2 cellular contexts compared by ENCODE assay signal in the genomic region with DNA sequence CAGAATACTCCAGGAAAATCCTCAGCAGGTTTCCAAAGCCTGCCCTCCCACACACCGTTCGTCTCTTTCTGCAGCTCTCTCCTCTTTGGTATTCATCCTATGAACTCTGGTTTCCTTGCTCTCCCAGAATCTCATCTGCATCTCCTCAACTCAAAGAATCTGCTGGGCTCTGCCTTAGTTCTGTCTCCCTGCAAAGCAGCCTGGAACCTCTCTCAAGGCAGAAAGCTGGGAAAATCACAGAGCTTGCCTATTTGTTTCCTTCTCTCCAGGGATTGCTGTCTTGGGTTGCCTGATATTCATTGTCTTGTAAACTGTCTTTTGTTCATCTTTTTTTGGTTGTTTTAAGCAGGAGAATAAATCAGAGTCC.
TF ChIP-seq lines count a peak whose summit lies in the region.

No MANE protein-coding gene starts in this region.

TF ChIP-seq in SK-N-SH, 30 proteins besides CTCF, POLR2A, EP300 and RAD21:
- TF ChIP-seq FOXM1 (IDR thresholded peaks at IDR 0.05; ENCODE audit: low read depth) (no peak), FOXJ3 (CRISPR knock-in tag; IDR thresholded peaks at IDR 0.05) (no peak), ZBTB33 (IDR thresholded peaks at IDR 0.05; ENCODE audit: borderline replicate concordance, low read depth) (no peak), MEF2A (IDR thresholded peaks at IDR 0.05; ENCODE audit: borderline replicate concordance, low read depth) (no peak), CHD2 (IDR thresholded peaks at IDR 0.05; ENCODE audit: low read length, partially characterized antibody) (no peak), NFIC (IDR thresholded peaks at IDR 0.05; ENCODE audit: borderline replicate concordance) (no peak), TEAD4 (IDR thresholded peaks at IDR 0.05; ENCODE audit: borderline replicate concordance, insufficient read depth) (no peak), YY1 (IDR thresholded peaks at IDR 0.05; ENCODE audit: low read depth) (no peak), TCF12 (IDR thresholded peaks at IDR 0.05) (no peak), JUND (IDR thresholded peaks at IDR 0.05) (no peak), GABPA (IDR thresholded peaks at IDR 0.05; ENCODE audit: low read depth) (no peak), GATA2 (CRISPR knock-in tag; IDR thresholded peaks at IDR 0.05) (no peak), RFX5 (IDR thresholded peaks at IDR 0.05; ENCODE audit: low read length) (no peak), MXI1 (IDR thresholded peaks at IDR 0.05; ENCODE audit: low read depth, low read length) (no peak), RCOR1 (IDR thresholded peaks at IDR 0.05; ENCODE audit: low read length) (no peak)
- TF ChIP-seq, protein P1, sequence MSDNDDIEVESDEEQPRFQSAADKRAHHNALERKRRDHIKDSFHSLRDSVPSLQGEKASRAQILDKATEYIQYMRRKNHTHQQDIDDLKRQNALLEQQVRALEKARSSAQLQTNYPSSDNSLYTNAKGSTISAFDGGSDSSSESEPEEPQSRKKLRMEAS (IDR thresholded peaks at IDR 0.05; ENCODE audit: low read depth): no peak
- TF ChIP-seq, protein P2, sequence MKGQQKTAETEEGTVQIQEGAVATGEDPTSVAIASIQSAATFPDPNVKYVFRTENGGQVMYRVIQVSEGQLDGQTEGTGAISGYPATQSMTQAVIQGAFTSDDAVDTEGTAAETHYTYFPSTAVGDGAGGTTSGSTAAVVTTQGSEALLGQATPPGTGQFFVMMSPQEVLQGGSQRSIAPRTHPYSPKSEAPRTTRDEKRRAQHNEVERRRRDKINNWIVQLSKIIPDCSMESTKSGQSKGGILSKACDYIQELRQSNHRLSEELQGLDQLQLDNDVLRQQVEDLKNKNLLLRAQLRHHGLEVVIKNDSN (IDR thresholded peaks at IDR 0.05; ENCODE audit: borderline replicate concordance, low read depth): no peak
- TF ChIP-seq, protein P3, sequence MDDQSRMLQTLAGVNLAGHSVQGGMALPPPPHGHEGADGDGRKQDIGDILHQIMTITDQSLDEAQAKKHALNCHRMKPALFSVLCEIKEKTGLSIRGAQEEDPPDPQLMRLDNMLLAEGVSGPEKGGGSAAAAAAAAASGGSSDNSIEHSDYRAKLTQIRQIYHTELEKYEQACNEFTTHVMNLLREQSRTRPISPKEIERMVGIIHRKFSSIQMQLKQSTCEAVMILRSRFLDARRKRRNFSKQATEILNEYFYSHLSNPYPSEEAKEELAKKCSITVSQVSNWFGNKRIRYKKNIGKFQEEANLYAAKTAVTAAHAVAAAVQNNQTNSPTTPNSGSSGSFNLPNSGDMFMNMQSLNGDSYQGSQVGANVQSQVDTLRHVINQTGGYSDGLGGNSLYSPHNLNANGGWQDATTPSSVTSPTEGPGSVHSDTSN (IDR thresholded peaks at IDR 0.05): no peak
- TF ChIP-seq, protein P4, sequence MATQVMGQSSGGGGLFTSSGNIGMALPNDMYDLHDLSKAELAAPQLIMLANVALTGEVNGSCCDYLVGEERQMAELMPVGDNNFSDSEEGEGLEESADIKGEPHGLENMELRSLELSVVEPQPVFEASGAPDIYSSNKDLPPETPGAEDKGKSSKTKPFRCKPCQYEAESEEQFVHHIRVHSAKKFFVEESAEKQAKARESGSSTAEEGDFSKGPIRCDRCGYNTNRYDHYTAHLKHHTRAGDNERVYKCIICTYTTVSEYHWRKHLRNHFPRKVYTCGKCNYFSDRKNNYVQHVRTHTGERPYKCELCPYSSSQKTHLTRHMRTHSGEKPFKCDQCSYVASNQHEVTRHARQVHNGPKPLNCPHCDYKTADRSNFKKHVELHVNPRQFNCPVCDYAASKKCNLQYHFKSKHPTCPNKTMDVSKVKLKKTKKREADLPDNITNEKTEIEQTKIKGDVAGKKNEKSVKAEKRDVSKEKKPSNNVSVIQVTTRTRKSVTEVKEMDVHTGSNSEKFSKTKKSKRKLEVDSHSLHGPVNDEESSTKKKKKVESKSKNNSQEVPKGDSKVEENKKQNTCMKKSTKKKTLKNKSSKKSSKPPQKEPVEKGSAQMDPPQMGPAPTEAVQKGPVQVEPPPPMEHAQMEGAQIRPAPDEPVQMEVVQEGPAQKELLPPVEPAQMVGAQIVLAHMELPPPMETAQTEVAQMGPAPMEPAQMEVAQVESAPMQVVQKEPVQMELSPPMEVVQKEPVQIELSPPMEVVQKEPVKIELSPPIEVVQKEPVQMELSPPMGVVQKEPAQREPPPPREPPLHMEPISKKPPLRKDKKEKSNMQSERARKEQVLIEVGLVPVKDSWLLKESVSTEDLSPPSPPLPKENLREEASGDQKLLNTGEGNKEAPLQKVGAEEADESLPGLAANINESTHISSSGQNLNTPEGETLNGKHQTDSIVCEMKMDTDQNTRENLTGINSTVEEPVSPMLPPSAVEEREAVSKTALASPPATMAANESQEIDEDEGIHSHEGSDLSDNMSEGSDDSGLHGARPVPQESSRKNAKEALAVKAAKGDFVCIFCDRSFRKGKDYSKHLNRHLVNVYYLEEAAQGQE (IDR thresholded peaks at IDR 0.05; ENCODE audit: low read depth, low read length): no peak
- TF ChIP-seq, protein P5, sequence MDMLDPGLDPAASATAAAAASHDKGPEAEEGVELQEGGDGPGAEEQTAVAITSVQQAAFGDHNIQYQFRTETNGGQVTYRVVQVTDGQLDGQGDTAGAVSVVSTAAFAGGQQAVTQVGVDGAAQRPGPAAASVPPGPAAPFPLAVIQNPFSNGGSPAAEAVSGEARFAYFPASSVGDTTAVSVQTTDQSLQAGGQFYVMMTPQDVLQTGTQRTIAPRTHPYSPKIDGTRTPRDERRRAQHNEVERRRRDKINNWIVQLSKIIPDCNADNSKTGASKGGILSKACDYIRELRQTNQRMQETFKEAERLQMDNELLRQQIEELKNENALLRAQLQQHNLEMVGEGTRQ (IDR thresholded peaks at IDR 0.05; ENCODE audit: borderline replicate concordance, low read depth, low read length): no peak

TF ChIP-seq in SK-N-SH treated with all-trans-retinoic acid at 6 μM for 48 hours, 23 proteins besides CTCF, POLR2A, EP300 and RAD21:
- TF ChIP-seq TSHZ2 (CRISPR knock-in tag; IDR thresholded peaks at IDR 0.05) (no peak), BACH2 (CRISPR knock-in tag; IDR thresholded peaks at IDR 0.05; ENCODE audit: borderline replicate concordance) (no peak), ZFP30 (CRISPR knock-in tag; IDR thresholded peaks at IDR 0.05) (no peak), PPARA (CRISPR knock-in tag; IDR thresholded peaks at IDR 0.05; ENCODE audit: borderline replicate concordance) (no peak), RARB (CRISPR knock-in tag; IDR thresholded peaks at IDR 0.05) (no peak), ZFP3 (CRISPR knock-in tag; IDR thresholded peaks at IDR 0.05) (no peak), ZNF8 (CRISPR knock-in tag; IDR thresholded peaks at IDR 0.05) (no peak), CREB5 (CRISPR knock-in tag; IDR thresholded peaks at IDR 0.05; ENCODE audit: low read depth) (no peak), ZNF70 (CRISPR knock-in tag; IDR thresholded peaks at IDR 0.05) (no peak), OSR1 (CRISPR knock-in tag; IDR thresholded peaks at IDR 0.05) (no peak)
